Comparison of ENCODE assay signal across 17 cellular contexts in genomic region chr10:11414314-11415038, GRCh38.
"Had no signal": no experiment of that assay in that cellular context is flagged by ENCODE, and none has a peak within 500 bp of the region (broad histone marks: within the 10 kb centered on the region; RNA-seq: fewer than 3 reads in every experiment).

No MANE protein-coding gene starts in this region.

- ATAC-seq: body of pancreas; natural killer cell treated with Interleukin-12 subunit alpha and Interleukin-12 subunit beta and Interleukin-15 and Interleukin-18, amount 100 ng/mL, for 72 hours; stimulated activated naive B cell treated with anti-CD40 and anti-IgM and Interleukin-4, amounts not matched to agents 10 μg/mL and 1 μg/mL and 100 μg/mL, for 72 hours; T-helper 17 cell had no signal

- H3K4me1 ChIP-seq: uterus had no signal

- H3K36me3 ChIP-seq: uterus had no signal

- FAIRE-seq: endometrium, kidney had no signal

- H3K27ac ChIP-seq: uterus had no signal

- H3K9me3 ChIP-seq: uterus had no signal

- DNase-seq: activated B cell treated with CpG ODN at 0.5 μM for 24 hours; activated CD4-positive, alpha-beta T cell treated with anti-CD3 and anti-CD28 coated beads for 4 hours; activated gamma-delta T cell treated with Interleukin-2 at 50 U/mL for 16 hours; activated T-cell treated with anti-CD3 and anti-CD28 coated beads for 4 hours; anterior cingulate cortex; body of pancreas; kidney; occipital lobe; stimulated activated CD4-positive, alpha-beta T cell treated with anti-CD3 and anti-CD28 coated beads, Interleukin-2, amount 100 ng/mL, for 48 hours; stimulated activated CD8-positive, alpha-beta memory T cell treated with anti-CD3 and anti-CD28 coated beads, Interleukin-4, amount 100 ng/mL, for 48 hours; stimulated activated naive B cell treated with anti-CD40 and anti-IgM and Interleukin-4, amounts not matched to agents 10 μg/mL and 1 μg/mL and 100 μg/mL, for 72 hours; T-helper 17 cell; trophoblast cell; uterus had no signal

- H3K4me3 ChIP-seq: body of pancreas, lung, uterus had no signal

- H3K27me3 ChIP-seq: body of pancreas, uterus had no signal
